9 cellular contexts compared by ENCODE assay signal in genomic region chr16:53220585-53220984, GRCh38.
DNase-seq lines count a peak whose midpoint lies in the region; ATAC-seq, FAIRE-seq and TF ChIP-seq lines count a peak whose summit lies in the region.
"Had no signal": no experiment of that assay in that cellular context is flagged by ENCODE, and none has a peak within 500 bp of the region (broad histone marks: within the 10 kb centered on the region; RNA-seq: fewer than 3 reads in every experiment).

No MANE protein-coding gene starts in this region.

- TF ChIP-seq CTCF in D721Med (IDR thresholded peaks at IDR 0.05; ENCODE audit: insufficient read depth, missing control alignments), result peak; percentile 24

- no peak overlapping the region for H3K27ac Mint-ChIP-seq in naive B cell
- H3K27ac Mint-ChIP-seq in activated CD4-positive, alpha-beta T cell treated with anti-CD3 and anti-CD28 coated beads, Interleukin-2, amount 10 ng/mL, durations not matched to agents 7 days and 5 days, result no peak overlapping the region
- H3K27ac Mint-ChIP-seq: T-helper 1 cell treated with Interleukin-12 subunit alpha and Interleukin-12 subunit beta and Interleukin-4 antibody, amounts not matched to agents 30 μg/mL and 1 μg/mL, for 36 hours had no signal

- H3K36me3 Mint-ChIP-seq in naive B cell, result no peaks in the 10 kb centered on the region
- no peaks in the 10 kb centered on the region for H3K36me3 Mint-ChIP-seq in activated CD4-positive, alpha-beta T cell treated with anti-CD3 and anti-CD28 coated beads, Interleukin-2, amount 10 ng/mL, durations not matched to agents 7 days and 5 days (ENCODE audit: low read depth)

- DNase-seq in D721Med (ENCODE audit: insufficient read length, low spot score), result no peak
- peak; percentile 30 for DNase-seq in naive B cell
- DNase-seq in NCI-H2081 treated with DMSO at 0.1 percent for 48 hours (lab: John Stamatoyannopoulos, UW), result no peak
- DNase-seq in H54 (ENCODE audit: insufficient read length, low spot score), result no peak
- no peak for DNase-seq in activated CD4-positive, alpha-beta T cell treated with anti-CD3 and anti-CD28 coated beads, Interleukin-2, amount 10 ng/mL, durations not matched to agents 7 days and 5 days

- no peaks in the 10 kb centered on the region for H3K9me3 ChIP-seq in endocrine pancreas (ENCODE audit: control insufficient read depth, low read length)

- CTCF ChIA-PET in activated CD4-positive, alpha-beta T cell treated with anti-CD3 and anti-CD28 coated beads, Interleukin-2, amount 10 ng/mL, durations not matched to agents 7 days and 5 days (lab: Charles Lee), result interaction anchor here (0.5 to 1.1 kb wide), 3 partner anchors 53 to 207 kb away, joined by 3 read pairs; no protein-coding TSS in a partner anchor

- H3K4me3 ChIP-seq in endocrine pancreas (ENCODE audit: control insufficient read depth, insufficient read depth, low read length), result peak overlapping the region; percentile 34

- no peak for FAIRE-seq in D721Med (lab: Jason Lieb, UNC)
- FAIRE-seq in H54 (lab: Jason Lieb, UNC), result no peak

- peaks cover 5 to 14% (median 10%) of the 10 kb centered on the region in 3 donors for H3K4me1 Mint-ChIP-seq in naive B cell
- H3K4me1 Mint-ChIP-seq in activated CD4-positive, alpha-beta T cell treated with anti-CD3 and anti-CD28 coated beads, Interleukin-2, amount 10 ng/mL, durations not matched to agents 7 days and 5 days, result peaks cover 1% of the 10 kb centered on the region

- ATAC-seq in HG03565 (IDR thresholded peaks at IDR 0.05; ENCODE audit: unreplicated experiment), result peak; percentile 41
- peak; percentile 79 to 81 for ATAC-seq in naive B cell (ENCODE audit: low read depth in 2 of 2)
- no peak for ATAC-seq in GM21723 (IDR thresholded peaks at IDR 0.05; ENCODE audit: unreplicated experiment)

- no peak for TF ChIP-seq POLR2A in H54 (IDR thresholded peaks at IDR 0.05; ENCODE audit: low read depth, low read length)

- no peaks in the 10 kb centered on the region for H3K9me3 Mint-ChIP-seq in naive B cell
- no peaks in the 10 kb centered on the region for H3K9me3 Mint-ChIP-seq in activated CD4-positive, alpha-beta T cell treated with anti-CD3 and anti-CD28 coated beads, Interleukin-2, amount 10 ng/mL, durations not matched to agents 7 days and 5 days
- H3K9me3 Mint-ChIP-seq: T-helper 1 cell treated with Interleukin-12 subunit alpha and Interleukin-12 subunit beta and Interleukin-4 antibody, amounts not matched to agents 30 μg/mL and 1 μg/mL, for 36 hours had no signal

- H3K9ac ChIP-seq in endocrine pancreas (ENCODE audit: control insufficient read depth, insufficient read depth, low read length), result no peak overlapping the region

- H3K4me3 Mint-ChIP-seq in naive B cell, result no peak overlapping the region
- no peak overlapping the region for H3K4me3 Mint-ChIP-seq in activated CD4-positive, alpha-beta T cell treated with anti-CD3 and anti-CD28 coated beads, Interleukin-2, amount 10 ng/mL, durations not matched to agents 7 days and 5 days
- H3K4me3 Mint-ChIP-seq: T-helper 1 cell treated with Interleukin-12 subunit alpha and Interleukin-12 subunit beta and Interleukin-4 antibody, amounts not matched to agents 30 μg/mL and 1 μg/mL, for 36 hours had no signal

- POLR2A ChIA-PET in activated CD4-positive, alpha-beta T cell treated with anti-CD3 and anti-CD28 coated beads, Interleukin-2, amount 10 ng/mL, durations not matched to agents 7 days and 5 days (lab: Charles Lee), result no interaction called here

- H3K36me3 ChIP-seq in endocrine pancreas (ENCODE audit: control insufficient read depth, insufficient read depth, low read length), result peaks cover 3% of the 10 kb centered on the region

- H3K27me3 ChIP-seq in endocrine pancreas (ENCODE audit: control insufficient read depth, insufficient read depth, low read length), result no peaks in the 10 kb centered on the region

- H3K4me1 ChIP-seq in endocrine pancreas (ENCODE audit: control insufficient read depth, insufficient read depth, low read length), result peaks cover 39% of the 10 kb centered on the region

- H3K27me3 Mint-ChIP-seq in naive B cell, result no peaks in the 10 kb centered on the region
- H3K27me3 Mint-ChIP-seq in activated CD4-positive, alpha-beta T cell treated with anti-CD3 and anti-CD28 coated beads, Interleukin-2, amount 10 ng/mL, durations not matched to agents 7 days and 5 days, result no peaks in the 10 kb centered on the region
